In the genomic region with DNA sequence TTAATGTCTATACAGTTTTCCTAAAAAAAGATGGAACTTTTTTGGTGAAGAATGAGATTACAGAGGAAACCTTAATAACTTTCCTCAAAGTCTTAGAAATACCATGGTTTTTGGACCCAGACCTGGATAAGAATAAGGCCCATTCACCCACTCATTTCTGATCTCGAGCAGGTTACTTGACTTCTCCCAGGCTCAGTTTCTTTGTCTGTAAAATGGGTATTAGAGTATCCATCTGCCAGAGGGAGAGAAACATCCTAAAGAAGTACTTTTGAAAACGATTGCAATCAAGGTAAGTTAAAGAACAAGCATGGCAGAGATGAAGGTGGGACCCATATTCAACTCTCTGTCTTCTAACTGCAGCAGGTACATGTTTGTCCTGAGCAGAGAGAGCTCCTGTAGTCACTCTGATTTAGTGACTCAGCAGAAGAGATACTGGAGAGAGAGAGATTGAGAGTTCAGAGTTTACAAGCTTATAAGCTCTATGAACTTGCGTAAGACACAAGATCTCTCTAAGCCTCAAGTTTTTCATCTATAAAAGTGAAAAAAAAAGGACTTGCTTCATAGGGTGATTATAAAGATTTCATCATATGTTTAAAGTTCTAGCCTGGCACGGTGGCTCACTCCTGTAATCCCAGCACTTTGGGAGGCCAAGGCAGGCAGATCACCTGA, we compare ENCODE assay signal across 18 cellular contexts.
DNase-seq lines count a peak whose midpoint lies in the region; ATAC-seq and TF ChIP-seq lines count a peak whose summit lies in the region.
"Had no signal": no experiment of that assay in that cellular context is flagged by ENCODE, and none has a peak within 500 bp of the region (broad histone marks: within the 10 kb centered on the region; RNA-seq: fewer than 3 reads in every experiment).

No MANE protein-coding gene starts in this region.

- H3K4me2 ChIP-seq in trophoblast cell (ENCODE audit: low read length): no peak overlapping the region
- H3K4me2 ChIP-seq: BLaER1, KMS-11 had no signal

- H3K4me3 Mint-ChIP-seq in WTC11: no peak overlapping the region
- H3K4me3 Mint-ChIP-seq: CD4-positive, alpha-beta T cell had no signal

- DNase-seq in A172 (ENCODE audit: low spot score) (peak; percentile 13), GM04503 (ENCODE audit: low read depth) (peak; percentile 22), retinal pigment epithelial cell (ENCODE audit: low read depth) (peak; percentile 10), WTC11 (ENCODE audit: low spot score) (no peak), NCI-H1092 treated with DMSO at 0.1 percent for 48 hours (lab: John Stamatoyannopoulos, UW) (no peak), trophoblast cell (no peak)
- DNase-seq: 8988T; CD4-positive, alpha-beta T cell; COR-L47; DMS79; NCI-H1694; NCI-H2081; NCI-H2171; NCI-H524 treated with DMSO at 0.1 percent for 48 hours; OCI-M1 had no signal

- no peak overlapping the region for H3K14ac ChIP-seq in trophoblast cell (ENCODE audit: low read length)

- H2BK5ac ChIP-seq in trophoblast cell (ENCODE audit: low read depth, low read length, poor library complexity): no peak overlapping the region

- POLR2A ChIA-PET in WTC11 (lab: Charles Lee): no interaction called here

- CTCF ChIA-PET in WTC11 (lab: Charles Lee): interaction anchor here (1.4 kb wide), 1 partner anchor 104 kb away, joined by 3 read pairs; no protein-coding TSS in a partner anchor

- no peaks in the 10 kb centered on the region for H3K79me2 ChIP-seq in trophoblast cell (ENCODE audit: control insufficient read depth, insufficient read depth, low read length, poor library complexity)

- no CpG with 5 or more reads among the region's 4 CpGs for WGBS in trophoblast cell (ENCODE audit: extremely low coverage, insufficient coverage, insufficient read length)

- no peak overlapping the region for H3K23ac ChIP-seq in trophoblast cell (ENCODE audit: low read length)

- no peaks in the 10 kb centered on the region for H3K36me3 ChIP-seq in trophoblast cell (ENCODE audit: control insufficient read depth in 1 of 2, insufficient read depth in 2 of 2, low read length in 2 of 2)
- H3K36me3 ChIP-seq: BLaER1 had no signal

- H3K79me1 ChIP-seq in trophoblast cell (ENCODE audit: low read length): no peaks in the 10 kb centered on the region

- no peak overlapping the region for H3K4me3 ChIP-seq in retinal pigment epithelial cell (ENCODE audit: low read length)
- no peak overlapping the region for H3K4me3 ChIP-seq in trophoblast cell (ENCODE audit: low read depth, low read length)
- H3K4me3 ChIP-seq: BLaER1 had no signal

- H4K91ac ChIP-seq in trophoblast cell (ENCODE audit: low read depth, low read length): no peak overlapping the region

- TF ChIP-seq CTCF in retinal pigment epithelial cell (conservative IDR thresholded peaks at IDR 0.05; ENCODE audit: low read depth, low read length) (no peak), WTC11 (IDR thresholded peaks at IDR 0.05) (no peak)

- H3K4ac ChIP-seq in trophoblast cell (ENCODE audit: low read depth, low read length): no peak overlapping the region

- no peak overlapping the region for H2AFZ ChIP-seq in trophoblast cell (ENCODE audit: insufficient read depth, low read length, poor library complexity)

- no peak overlapping the region for H3K27ac Mint-ChIP-seq in WTC11
- H3K27ac Mint-ChIP-seq: CD4-positive, alpha-beta T cell had no signal

- H2BK12ac ChIP-seq in trophoblast cell (ENCODE audit: low read length): no peak overlapping the region

- no peaks in the 10 kb centered on the region for H3K27me3 Mint-ChIP-seq in WTC11 (ENCODE audit: low read depth)

- H3K27ac ChIP-seq in trophoblast cell (ENCODE audit: low read depth, low read length): no peak overlapping the region
- H3K27ac ChIP-seq: BLaER1, KMS-11 had no signal

- H3K36me3 Mint-ChIP-seq in WTC11: no peaks in the 10 kb centered on the region

- H3K9me3 Mint-ChIP-seq in WTC11: no peaks in the 10 kb centered on the region
- H3K9me3 Mint-ChIP-seq: CD4-positive, alpha-beta T cell had no signal

- no peak overlapping the region for H2BK120ac ChIP-seq in trophoblast cell (ENCODE audit: insufficient read depth, low read length, poor library complexity)

- H4K8ac ChIP-seq in trophoblast cell (ENCODE audit: low read depth, low read length): no peak overlapping the region

- no peaks in the 10 kb centered on the region for H3K9me3 ChIP-seq in trophoblast cell (ENCODE audit: insufficient read depth, low read depth, low read length)
- H3K9me3 ChIP-seq: BLaER1 had no signal

- H2AK5ac ChIP-seq in trophoblast cell (ENCODE audit: low read length): no peak overlapping the region

- no peak overlapping the region for H3K9ac ChIP-seq in trophoblast cell (ENCODE audit: low read length)
- H3K9ac ChIP-seq: BLaER1, KMS-11 had no signal

- H3K4me1 Mint-ChIP-seq in WTC11: peaks cover 16% of the 10 kb centered on the region

- H3K27me3 ChIP-seq in trophoblast cell (ENCODE audit: insufficient read depth, low read length): no peaks in the 10 kb centered on the region
- H3K27me3 ChIP-seq: BLaER1 had no signal

- no peak overlapping the region for H3K18ac ChIP-seq in trophoblast cell (ENCODE audit: low read length)

- ATAC-seq in esophagus mucosa (peak; percentile 43), WTC11 (no peak)

- H4K12ac ChIP-seq in trophoblast cell (ENCODE audit: low read depth, low read length): no peak overlapping the region

- H3K4me1 ChIP-seq in trophoblast cell (ENCODE audit: control insufficient read depth in 1 of 2, insufficient read depth in 2 of 2, low read length in 2 of 2): no peaks in the 10 kb centered on the region
- H3K4me1 ChIP-seq: BLaER1 had no signal

TF ChIP-seq in WTC11, 78 proteins besides CTCF, POLR2A, EP300 and RAD21 (continues in another document):
- TF ChIP-seq ATF3 (CRISPR knock-in tag; conservative IDR thresholded peaks at IDR 0.05): no peak
- TF ChIP-seq, protein P1, sequence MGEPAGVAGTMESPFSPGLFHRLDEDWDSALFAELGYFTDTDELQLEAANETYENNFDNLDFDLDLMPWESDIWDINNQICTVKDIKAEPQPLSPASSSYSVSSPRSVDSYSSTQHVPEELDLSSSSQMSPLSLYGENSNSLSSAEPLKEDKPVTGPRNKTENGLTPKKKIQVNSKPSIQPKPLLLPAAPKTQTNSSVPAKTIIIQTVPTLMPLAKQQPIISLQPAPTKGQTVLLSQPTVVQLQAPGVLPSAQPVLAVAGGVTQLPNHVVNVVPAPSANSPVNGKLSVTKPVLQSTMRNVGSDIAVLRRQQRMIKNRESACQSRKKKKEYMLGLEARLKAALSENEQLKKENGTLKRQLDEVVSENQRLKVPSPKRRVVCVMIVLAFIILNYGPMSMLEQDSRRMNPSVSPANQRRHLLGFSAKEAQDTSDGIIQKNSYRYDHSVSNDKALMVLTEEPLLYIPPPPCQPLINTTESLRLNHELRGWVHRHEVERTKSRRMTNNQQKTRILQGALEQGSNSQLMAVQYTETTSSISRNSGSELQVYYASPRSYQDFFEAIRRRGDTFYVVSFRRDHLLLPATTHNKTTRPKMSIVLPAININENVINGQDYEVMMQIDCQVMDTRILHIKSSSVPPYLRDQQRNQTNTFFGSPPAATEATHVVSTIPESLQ (CRISPR knock-in tag; IDR thresholded peaks at IDR 0.05): no peak
- TF ChIP-seq, protein P2, sequence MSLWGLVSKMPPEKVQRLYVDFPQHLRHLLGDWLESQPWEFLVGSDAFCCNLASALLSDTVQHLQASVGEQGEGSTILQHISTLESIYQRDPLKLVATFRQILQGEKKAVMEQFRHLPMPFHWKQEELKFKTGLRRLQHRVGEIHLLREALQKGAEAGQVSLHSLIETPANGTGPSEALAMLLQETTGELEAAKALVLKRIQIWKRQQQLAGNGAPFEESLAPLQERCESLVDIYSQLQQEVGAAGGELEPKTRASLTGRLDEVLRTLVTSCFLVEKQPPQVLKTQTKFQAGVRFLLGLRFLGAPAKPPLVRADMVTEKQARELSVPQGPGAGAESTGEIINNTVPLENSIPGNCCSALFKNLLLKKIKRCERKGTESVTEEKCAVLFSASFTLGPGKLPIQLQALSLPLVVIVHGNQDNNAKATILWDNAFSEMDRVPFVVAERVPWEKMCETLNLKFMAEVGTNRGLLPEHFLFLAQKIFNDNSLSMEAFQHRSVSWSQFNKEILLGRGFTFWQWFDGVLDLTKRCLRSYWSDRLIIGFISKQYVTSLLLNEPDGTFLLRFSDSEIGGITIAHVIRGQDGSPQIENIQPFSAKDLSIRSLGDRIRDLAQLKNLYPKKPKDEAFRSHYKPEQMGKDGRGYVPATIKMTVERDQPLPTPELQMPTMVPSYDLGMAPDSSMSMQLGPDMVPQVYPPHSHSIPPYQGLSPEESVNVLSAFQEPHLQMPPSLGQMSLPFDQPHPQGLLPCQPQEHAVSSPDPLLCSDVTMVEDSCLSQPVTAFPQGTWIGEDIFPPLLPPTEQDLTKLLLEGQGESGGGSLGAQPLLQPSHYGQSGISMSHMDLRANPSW (CRISPR knock-in tag; conservative IDR thresholded peaks at IDR 0.05; ENCODE audit: low read depth): no peak
- TF ChIP-seq, protein P3, sequence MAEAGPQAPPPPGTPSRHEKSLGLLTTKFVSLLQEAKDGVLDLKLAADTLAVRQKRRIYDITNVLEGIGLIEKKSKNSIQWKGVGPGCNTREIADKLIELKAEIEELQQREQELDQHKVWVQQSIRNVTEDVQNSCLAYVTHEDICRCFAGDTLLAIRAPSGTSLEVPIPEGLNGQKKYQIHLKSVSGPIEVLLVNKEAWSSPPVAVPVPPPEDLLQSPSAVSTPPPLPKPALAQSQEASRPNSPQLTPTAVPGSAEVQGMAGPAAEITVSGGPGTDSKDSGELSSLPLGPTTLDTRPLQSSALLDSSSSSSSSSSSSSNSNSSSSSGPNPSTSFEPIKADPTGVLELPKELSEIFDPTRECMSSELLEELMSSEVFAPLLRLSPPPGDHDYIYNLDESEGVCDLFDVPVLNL (CRISPR knock-in tag; IDR thresholded peaks at IDR 0.05; ENCODE audit: borderline replicate concordance, low read depth): no peak
- no peak for TF ChIP-seq JUN (CRISPR knock-in tag; IDR thresholded peaks at IDR 0.05)
- no peak for TF ChIP-seq ZNF263 (CRISPR knock-in tag; IDR thresholded peaks at IDR 0.05; ENCODE audit: low read depth)
- TF ChIP-seq ZNF423 (CRISPR knock-in tag; IDR thresholded peaks at IDR 0.05): no peak
- TF ChIP-seq ZNF121 (CRISPR knock-in tag; IDR thresholded peaks at IDR 0.05): no peak
- no peak for TF ChIP-seq FOXP1 (CRISPR knock-in tag; IDR thresholded peaks at IDR 0.05; ENCODE audit: borderline replicate concordance)
- TF ChIP-seq OVOL2 (CRISPR knock-in tag; IDR thresholded peaks at IDR 0.05; ENCODE audit: borderline replicate concordance): no peak
- no peak for TF ChIP-seq GRHL2 (CRISPR knock-in tag; IDR thresholded peaks at IDR 0.05; ENCODE audit: insufficient replicate concordance, severe bottlenecking)
- TF ChIP-seq PRRX2 (CRISPR knock-in tag; IDR thresholded peaks at IDR 0.05): no peak

Comparison
In these comparisons a context has a peak if more than half of its experiments do, and no peak if none do; other contexts are left out.
1. DNase-seq: peak in A172 (single experiment), GM04503 (single experiment) and retinal pigment epithelial cell (single experiment); none in WTC11 (single experiment), NCI-H1092 treated with DMSO at 0.1 percent for 48 hours (single experiment) and trophoblast cell (0 of 2).